32 cellular contexts compared by ENCODE assay signal in the genomic region with DNA sequence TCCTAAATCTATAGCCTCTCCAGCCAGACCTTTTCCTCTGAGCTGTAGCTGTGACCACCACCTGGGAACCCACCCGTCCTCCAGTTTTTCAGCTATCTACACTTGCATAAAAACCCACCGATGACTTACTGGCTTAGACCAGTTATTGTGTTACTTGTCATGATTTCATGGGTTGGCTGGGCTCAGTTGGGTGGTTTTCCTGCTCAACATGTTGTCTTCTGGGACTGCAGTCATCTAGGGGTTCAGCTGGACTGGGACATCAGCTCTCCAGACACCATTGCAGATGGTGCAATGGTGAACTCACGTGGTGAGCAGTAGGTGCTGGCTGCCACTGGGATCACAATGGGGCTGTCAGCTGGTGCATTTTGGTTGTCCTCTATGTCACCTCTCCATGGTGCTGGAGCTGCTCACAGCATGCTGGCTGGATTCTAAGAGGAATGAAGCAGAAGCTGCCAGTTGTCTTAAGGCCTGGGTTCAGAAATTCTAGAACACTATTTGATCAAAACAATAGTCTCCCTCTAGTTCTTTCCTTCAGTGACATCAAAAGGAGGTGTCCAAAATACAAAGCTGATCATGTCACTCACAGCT. TPM values are rescaled to one million over a fixed set of nuclear protein-coding genes. Genes with fewer than 3 reads are reported as not detected.
"Had no signal": no experiment of that assay in that cellular context is flagged by ENCODE, and none has a peak within 500 bp of the region (broad histone marks: within the 10 kb centered on the region; RNA-seq: fewer than 3 reads in every experiment).

No MANE protein-coding gene starts in this region.

- H3K9me3 ChIP-seq: adrenal gland, body of pancreas, Peyer's patch, SJSA1 had no signal

- H3K4me1 ChIP-seq: SJSA1 had no signal

- H3K27ac ChIP-seq: body of pancreas, SJSA1 had no signal

- H3K27me3 ChIP-seq: Peyer's patch had no signal

- H3K36me3 ChIP-seq: adrenal gland, Peyer's patch, SJSA1 had no signal

- DNase-seq: activated B cell treated with CpG ODN at 0.5 μM for 24 hours; activated CD4-positive, alpha-beta memory T cell treated with anti-CD3 and anti-CD28 coated beads for 36 hours; activated CD4-positive, alpha-beta T cell treated with anti-CD3 and anti-CD28 coated beads for 4 hours; activated CD4-positive, alpha-beta T cell treated with anti-CD3 and anti-CD28 coated beads, Interleukin-2, amount 50 U/mL, for 1 hour; activated CD4-positive, CD25-positive, alpha-beta regulatory T cell treated with anti-CD3 and anti-CD28 coated beads, Interleukin-2, amount 50 U/mL, for 72 hours; activated CD8-positive, alpha-beta memory T cell treated with anti-CD3 and anti-CD28 coated beads, Interleukin-2, amount 50 U/mL, for 4 hours; activated gamma-delta T cell treated with Interleukin-2 at 50 U/mL for 16 hours; activated naive CD4-positive, alpha-beta T cell treated with anti-CD3 and anti-CD28 coated beads for 36 hours; activated T-cell treated with anti-CD3 and anti-CD28 coated beads for 4 hours; activated T-cell treated with anti-CD3 and anti-CD28 coated beads, Interleukin-2, amount 50 U/mL, for 4 hours; adrenal gland; body of pancreas; caudate nucleus; NCI-H1048; NCI-H2029; NCI-H345; NCI-H524 treated with DMSO at 0.1 percent for 48 hours; NK-92 treated with Interleukin-12 subunit alpha and Interleukin-12 subunit beta, amount 100 ng/mL, for 24 hours; PC-3; Peyer's patch; RPMI8226; SHP77 treated with DMSO at 0.1 percent for 48 hours; SW 1271; T-helper 1 cell; T-helper 2 cell; T-helper 9 cell had no signal

- ATAC-seq: activated naive CD4-positive, alpha-beta T cell treated with anti-CD3 and anti-CD28 coated beads, Interleukin-2, amount 50 U/mL, for 72 hours; activated T-cell treated with anti-CD3 and anti-CD28 coated beads, Interleukin-2, amount 50 U/mL, for 4 hours; body of pancreas; PC-3 had no signal

- H3K4me3 ChIP-seq: adrenal gland, body of pancreas, Peyer's patch, SJSA1 had no signal

- H3K4me1 Mint-ChIP-seq: activated B cell treated with CpG ODN at 0.5 μM for 24 hours had no signal

- H3K27ac Mint-ChIP-seq: activated B cell treated with CpG ODN at 0.5 μM for 24 hours; activated CD4-positive, alpha-beta memory T cell treated with anti-CD3 and anti-CD28 coated beads for 36 hours; activated naive CD4-positive, alpha-beta T cell treated with anti-CD3 and anti-CD28 coated beads for 36 hours; activated naive CD4-positive, alpha-beta T cell treated with anti-CD3 and anti-CD28 coated beads, Interleukin-2, amount 50 U/mL, for 72 hours; activated T-helper 1 cell treated with anti-CD3 and anti-CD28 coated beads, Interleukin-12 subunit alpha, Interleukin-12 subunit beta, Interleukin-2, Interleukin-4 antibody, amounts not matched to agents 30 ng/mL and 10 ng/mL and 1 ng/mL, durations not matched to agents 14 hours and 24 hours and 36 hours had no signal

- H3K9me3 Mint-ChIP-seq: activated B cell treated with CpG ODN at 0.5 μM for 24 hours; activated CD4-positive, alpha-beta memory T cell treated with anti-CD3 and anti-CD28 coated beads for 36 hours; activated naive CD4-positive, alpha-beta T cell treated with anti-CD3 and anti-CD28 coated beads for 36 hours; activated naive CD4-positive, alpha-beta T cell treated with anti-CD3 and anti-CD28 coated beads, Interleukin-2, amount 50 U/mL, for 72 hours; activated T-cell treated with anti-CD3 and anti-CD28 coated beads, Interleukin-2, amount 50 U/mL, for 4 hours; activated T-helper 1 cell treated with anti-CD3 and anti-CD28 coated beads, Interleukin-12 subunit alpha, Interleukin-12 subunit beta, Interleukin-2, Interleukin-4 antibody, amounts not matched to agents 30 ng/mL and 10 ng/mL and 1 ng/mL, durations not matched to agents 14 hours and 24 hours and 36 hours had no signal

- H3K36me3 Mint-ChIP-seq: activated CD4-positive, alpha-beta memory T cell treated with anti-CD3 and anti-CD28 coated beads for 36 hours; activated naive CD4-positive, alpha-beta T cell treated with anti-CD3 and anti-CD28 coated beads, Interleukin-2, amount 50 U/mL, for 72 hours had no signal

- H3K4me3 Mint-ChIP-seq: activated B cell treated with CpG ODN at 0.5 μM for 24 hours; activated CD4-positive, alpha-beta memory T cell treated with anti-CD3 and anti-CD28 coated beads for 36 hours; activated naive CD4-positive, alpha-beta T cell treated with anti-CD3 and anti-CD28 coated beads for 36 hours; activated T-cell treated with anti-CD3 and anti-CD28 coated beads, Interleukin-2, amount 50 U/mL, for 4 hours; activated T-helper 1 cell treated with anti-CD3 and anti-CD28 coated beads, Interleukin-12 subunit alpha, Interleukin-12 subunit beta, Interleukin-2, Interleukin-4 antibody, amounts not matched to agents 30 ng/mL and 10 ng/mL and 1 ng/mL, durations not matched to agents 14 hours and 24 hours and 36 hours had no signal

RNA-seq across cellular contexts. Expression of a gene that starts 1.3 kb away (rescaled TPM):
- total RNA-seq: activated B cell treated with CpG ODN at 0.5 μM for 24 hours; activated CD4-positive, alpha-beta memory T cell treated with anti-CD3 and anti-CD28 coated beads for 36 hours; activated naive CD4-positive, alpha-beta T cell treated with anti-CD3 and anti-CD28 coated beads for 36 hours; activated naive CD4-positive, alpha-beta T cell treated with anti-CD3 and anti-CD28 coated beads, Interleukin-2, amount 50 U/mL, for 72 hours; activated T-helper 1 cell treated with anti-CD3 and anti-CD28 coated beads, Interleukin-12 subunit alpha, Interleukin-12 subunit beta, Interleukin-2, Interleukin-4 antibody, amounts not matched to agents 30 ng/mL and 10 ng/mL and 1 ng/mL, durations not matched to agents 14 hours and 24 hours and 36 hours; bronchial epithelial cell; MCF 10A; NCI-H460; PC-3; SJSA1 had no signal
